Comparison of ENCODE assay signal across 16 cellular contexts in genomic region chr10:65898055-65898454, GRCh38.
"Had no signal": no experiment of that assay in that cellular context is flagged by ENCODE, and none has a peak within 500 bp of the region (broad histone marks: within the 10 kb centered on the region; RNA-seq: fewer than 3 reads in every experiment).

No MANE protein-coding gene starts in this region.

- ATAC-seq: foreskin keratinocyte, left colon, left ventricle myocardium superior, pancreas, right cardiac atrium had no signal

- FAIRE-seq: endothelial cell of umbilical vein, pancreas, small intestine, urothelium cell line had no signal

- DNase-seq: dermis blood vessel endothelial cell; erythroblast; foreskin keratinocyte; immature natural killer cell; left colon; left ventricle myocardium superior; mesenchymal stem cell; midbrain; occipital lobe; pancreas; right cardiac atrium; small intestine; stimulated activated CD4-positive, alpha-beta T cell treated with anti-CD3 and anti-CD28 coated beads, Interleukin-12 subunit alpha, Interleukin-12 subunit beta, amount 100 ng/mL, for 4 hours; stimulated activated naive CD4-positive, alpha-beta T cell treated with Interleukin-2 at 50 U/mL for 16 hours had no signal
